ENCODE assay signal across 21 cellular contexts in the genomic region with DNA sequence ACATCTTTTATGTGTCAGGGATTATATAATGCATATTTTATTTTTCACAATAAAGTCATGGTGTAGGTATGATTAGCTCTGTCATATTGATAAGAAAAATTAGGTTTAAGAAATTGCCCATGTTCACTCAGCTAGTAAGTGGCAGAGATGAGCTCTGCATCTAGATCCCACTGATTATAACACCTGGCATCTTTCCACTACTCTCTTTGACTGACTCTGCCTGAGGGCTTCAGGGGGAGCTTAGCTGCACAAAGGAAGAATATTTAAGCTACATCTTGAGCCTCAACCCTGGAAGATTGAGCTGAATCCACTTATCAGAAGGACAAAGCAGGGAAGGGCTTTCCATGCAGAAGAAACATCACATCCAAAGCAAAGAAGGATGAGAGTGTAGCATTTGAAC.
"Had no signal": no experiment of that assay in that cellular context is flagged by ENCODE, and none has a peak within 500 bp of the region (broad histone marks: within the 10 kb centered on the region; RNA-seq: fewer than 3 reads in every experiment).

No MANE protein-coding gene starts in this region.

- H3K4me3 ChIP-seq: colonic mucosa, esophagus squamous epithelium, gastrocnemius medialis, ovary, prostate gland, thoracic aorta, vagina had no signal

- H3K27me3 ChIP-seq: colonic mucosa, gastrocnemius medialis, neutrophil, ovary, vagina had no signal

- H3K4me1 ChIP-seq: colonic mucosa, esophagus squamous epithelium, gastrocnemius medialis, prostate gland, vagina had no signal

- DNase-seq: activated B cell treated with CpG ODN at 0.5 μM for 24 hours; activated CD4-positive, alpha-beta T cell treated with anti-CD3 and anti-CD28 coated beads for 4 hours; activated CD4-positive, alpha-beta T cell treated with anti-CD3 and anti-CD28 coated beads, Interleukin-2, amount 50 U/mL, for 48 hours; activated effector memory CD4-positive, alpha-beta T cell treated with Interleukin-2 at 50 U/mL for 16 hours; activated naive CD4-positive, alpha-beta T cell treated with anti-CD3 and anti-CD28 coated beads for 36 hours; activated naive CD8-positive, alpha-beta T cell treated with anti-CD3 and anti-CD28 coated beads, Interleukin-2, amount 10 ng/mL, durations not matched to agents 7 days and 5 days; activated T-cell treated with anti-CD3 and anti-CD28 coated beads, Interleukin-2, amount 50 U/mL, for 72 hours; amniotic stem cell; colonic mucosa; esophagus squamous epithelium; gastrocnemius medialis; head of caudate nucleus; hypothalamus; left ventricle myocardium superior; ovary; stimulated activated CD4-positive, alpha-beta T cell treated with anti-CD3 and anti-CD28 coated beads, Interleukin-4, amount 100 ng/mL, for 1 hour; stimulated activated naive CD4-positive, alpha-beta T cell had no signal

- H3K9me3 ChIP-seq: colonic mucosa, esophagus squamous epithelium, gastrocnemius medialis, neutrophil, prostate gland, thoracic aorta, vagina had no signal

- H3K36me3 ChIP-seq: colonic mucosa, esophagus squamous epithelium, gastrocnemius medialis, neutrophil, ovary, prostate gland, thoracic aorta, vagina had no signal

- H3K27ac ChIP-seq: colonic mucosa, esophagus squamous epithelium, gastrocnemius medialis, neutrophil, ovary, prostate gland, thoracic aorta, vagina had no signal
